Comparison of ENCODE assay signal across 9 cellular contexts in the genomic region with DNA sequence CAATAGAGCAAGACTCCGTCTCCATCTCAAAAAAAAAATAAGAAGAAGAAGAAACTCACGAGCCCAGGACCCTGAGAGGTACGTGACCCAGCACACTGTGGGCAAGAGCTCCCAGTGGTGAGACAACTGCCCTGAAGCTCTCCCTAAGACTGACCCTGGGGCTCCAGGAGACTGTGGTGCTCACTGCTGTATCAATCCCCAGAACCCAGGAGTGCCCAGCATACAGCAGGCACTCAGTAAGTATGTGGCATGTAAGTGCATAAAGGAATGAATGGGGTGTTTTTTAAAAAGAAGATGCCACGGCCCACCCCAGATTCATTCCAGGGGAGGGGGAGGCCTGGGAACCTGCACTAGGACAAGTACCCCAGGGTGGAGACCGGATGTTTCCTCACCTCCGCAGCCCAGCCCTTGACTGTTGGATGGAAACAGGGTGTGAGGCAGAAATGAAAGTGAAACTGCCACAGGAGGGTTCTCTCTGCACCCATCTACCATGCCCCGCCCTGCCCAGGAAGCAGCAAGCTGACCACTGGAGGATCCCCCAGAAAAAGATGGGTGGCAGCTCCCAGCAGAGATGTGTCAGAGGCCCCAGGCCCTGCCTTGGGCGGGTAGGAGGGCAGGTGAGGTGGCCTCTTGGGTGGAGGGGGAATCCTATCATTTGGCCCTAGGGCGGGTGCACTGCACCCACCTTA. TPM values are rescaled to one million over a fixed set of nuclear protein-coding genes. Genes with fewer than 3 reads are reported as not detected.
DNase-seq lines count a peak whose midpoint lies in the region; ATAC-seq and TF ChIP-seq lines count a peak whose summit lies in the region.
"Had no signal": no experiment of that assay in that cellular context is flagged by ENCODE, and none has a peak within 500 bp of the region (broad histone marks: within the 10 kb centered on the region; RNA-seq: fewer than 3 reads in every experiment).

No MANE protein-coding gene starts in this region.

- H3K4me1 Mint-ChIP-seq in activated naive CD8-positive, alpha-beta T cell treated with anti-CD3 and anti-CD28 coated beads for 36 hours = peaks cover 50% of the 10 kb centered on the region

- peak overlapping the region; percentile 88 for H3K27ac Mint-ChIP-seq in activated naive CD8-positive, alpha-beta T cell treated with anti-CD3 and anti-CD28 coated beads for 36 hours

- H3K36me3 ChIP-seq in SK-N-SH (replicated peaks in 1 of 2; ENCODE audit: control insufficient read depth in 1 of 2, insufficient read depth in 2 of 2, low read length in 1 of 2) (no peaks in the 10 kb centered on the region), RWPE2 (ENCODE audit: low read depth) (no peaks in the 10 kb centered on the region; the same call in 1 of the 2 replicates)
- H3K36me3 ChIP-seq: cardiac muscle cell had no signal

- no peak for TF ChIP-seq EP300 in SK-N-SH (IDR thresholded peaks at IDR 0.05; ENCODE audit: borderline replicate concordance in 1 of 2, low read depth in 1 of 2, low read length in 1 of 2)

- TF ChIP-seq RAD21 in SK-N-SH (IDR thresholded peaks at IDR 0.05; ENCODE audit: low read length) = no peak

- H3K27me3 ChIP-seq in SK-N-SH (ENCODE audit: insufficient read depth) (no peaks in the 10 kb centered on the region), RWPE2 (ENCODE audit: insufficient read depth, poor library complexity, severe bottlenecking) (no peaks in the 10 kb centered on the region)
- H3K27me3 ChIP-seq: cardiac muscle cell had no signal

- TF ChIP-seq CTCF in SK-N-SH (IDR thresholded peaks at IDR 0.05) = no peak
- TF ChIP-seq CTCF in RWPE2 (IDR thresholded peaks at IDR 0.05; ENCODE audit: poor library complexity, severe bottlenecking) = no peak

- H3K4me1 ChIP-seq in SK-N-SH (ENCODE audit: control insufficient read depth in 1 of 2, insufficient read depth in 2 of 2, low read depth in 1 of 2, low read length in 1 of 2) = peaks cover 0 to 37% of the 10 kb centered on the region in 2 experiments; a peak in 1 of 4 replicates
- H3K4me1 ChIP-seq in RWPE2 (ENCODE audit: insufficient read depth, poor library complexity, severe bottlenecking) = peaks cover 37% of the 10 kb centered on the region

- H3K4me3 ChIP-seq in SK-N-SH (ENCODE audit: low read depth in 2 of 2, low read length in 1 of 2) (no peak overlapping the region), RWPE2 (ENCODE audit: severe bottlenecking) (no peak overlapping the region)
- H3K4me3 ChIP-seq: cardiac muscle cell had no signal

- CTCF ChIA-PET in SK-N-SH (lab: Yijun Ruan, JAX) = interaction anchor here (2.0 to 13.1 kb wide), 2 partner anchors 9 to 149 kb away, joined by 4 to 135 read pairs; no protein-coding TSS in a partner anchor

- peak; percentile 9 for DNase-seq in SK-N-SH
- no peak for DNase-seq in RWPE2 (ENCODE audit: low spot score)
- peak; percentile 80 for DNase-seq in activated naive CD8-positive, alpha-beta T cell treated with anti-CD3 and anti-CD28 coated beads for 36 hours
- DNase-seq in stimulated activated CD4-positive, alpha-beta T cell treated with anti-CD3 and anti-CD28 coated beads, Interleukin-12 subunit alpha, Interleukin-12 subunit beta, amount 100 ng/mL, for 4 hours = peak; percentile 30
- no peak for DNase-seq in iPS-NIHi7 (ENCODE audit: extremely low spot score)
- DNase-seq in HuH-7.5 (ENCODE audit: low spot score) = no peak

- H3K4me2 ChIP-seq in SK-N-SH = no peak overlapping the region

- H3K9me3 ChIP-seq in SK-N-SH (no peaks in the 10 kb centered on the region), RWPE2 (ENCODE audit: severe bottlenecking) (no peaks in the 10 kb centered on the region)

- H3K9ac ChIP-seq in SK-N-SH = no peak overlapping the region

- no peaks in the 10 kb centered on the region for H3K9me3 Mint-ChIP-seq in activated naive CD8-positive, alpha-beta T cell treated with anti-CD3 and anti-CD28 coated beads for 36 hours

- H3K27ac ChIP-seq in SK-N-SH (ENCODE audit: low read depth in 2 of 2, low read length in 1 of 2) (no peak overlapping the region), RWPE2 (ENCODE audit: poor library complexity, severe bottlenecking) (peak overlapping the region; percentile 65)
- H3K27ac ChIP-seq: cardiac muscle cell had no signal

- ATAC-seq in SK-N-SH treated with all-trans-retinoic acid at 6 μM for 48 hours (no peak), HG03060 (IDR thresholded peaks at IDR 0.05; ENCODE audit: low read depth, unreplicated experiment) (peak; percentile 84), RWPE2 (ENCODE audit: low read depth) (peak; percentile 62)

- no peak overlapping the region for H2AFZ ChIP-seq in SK-N-SH (ENCODE audit: low read depth)

- peak overlapping the region; percentile 59 for H3K4me3 Mint-ChIP-seq in activated naive CD8-positive, alpha-beta T cell treated with anti-CD3 and anti-CD28 coated beads for 36 hours

- no peaks in the 10 kb centered on the region for H3K9me2 ChIP-seq in SK-N-SH

- POLR2A ChIA-PET in SK-N-SH (lab: Yijun Ruan, JAX) = no interaction called here

- no peaks in the 10 kb centered on the region for H3K36me3 Mint-ChIP-seq in activated naive CD8-positive, alpha-beta T cell treated with anti-CD3 and anti-CD28 coated beads for 36 hours

- no peaks in the 10 kb centered on the region for H3F3A ChIP-seq in SK-N-SH (replicated peaks; ENCODE audit: insufficient read depth)

- no peaks in the 10 kb centered on the region for H3K27me3 Mint-ChIP-seq in activated naive CD8-positive, alpha-beta T cell treated with anti-CD3 and anti-CD28 coated beads for 36 hours

- H4K20me1 ChIP-seq in SK-N-SH (ENCODE audit: insufficient read depth) = 0 out of 2 replicates have a peak, but pooled peaks cover 11% of the 10 kb centered on the region

- H3K79me2 ChIP-seq in SK-N-SH (ENCODE audit: insufficient read depth) = peaks cover 5% of the 10 kb centered on the region; the same call in 1 of the 2 replicates

- WGBS in SK-N-SH (ENCODE audit: low lambda C conversion rate) = 85% methylated on average over 8 of the region's 9 CpGs

TF ChIP-seq in SK-N-SH, 30 proteins besides CTCF, POLR2A, EP300 and RAD21 (continues in another document):
- no peak for TF ChIP-seq JUND (IDR thresholded peaks at IDR 0.05)
- TF ChIP-seq NFIC (IDR thresholded peaks at IDR 0.05; ENCODE audit: borderline replicate concordance) = no peak
- no peak for TF ChIP-seq RFX5 (IDR thresholded peaks at IDR 0.05; ENCODE audit: low read length)
- no peak for TF ChIP-seq CHD2 (IDR thresholded peaks at IDR 0.05; ENCODE audit: low read length, partially characterized antibody)
- TF ChIP-seq FOXM1 (IDR thresholded peaks at IDR 0.05; ENCODE audit: low read depth) = no peak

TF ChIP-seq in SK-N-SH treated with all-trans-retinoic acid at 6 μM for 48 hours, 23 proteins besides CTCF, POLR2A, EP300 and RAD21:
- TF ChIP-seq CSDC2 (CRISPR knock-in tag; IDR thresholded peaks at IDR 0.05) (no peak), PATZ1 (CRISPR knock-in tag; IDR thresholded peaks at IDR 0.05; ENCODE audit: borderline replicate concordance) (no peak), TSHZ2 (CRISPR knock-in tag; IDR thresholded peaks at IDR 0.05) (no peak)
TF ChIP-seq in SK-N-SH treated with all-trans-retinoic acid at 6 μM for 48 hours: peak in this region for 0.

RNA-seq across cellular contexts. Expression of gene ITPK1, which starts 12.2 kb away (rescaled TPM):
- polyA plus RNA-seq in SK-N-SH (2012; rRNA removed) = 23.2 and 30.2 TPM in 2 replicates
- polyA plus RNA-seq in SK-N-SH (2012; cell fraction: cytosol; rRNA removed) = 11.4 and 18.7 TPM in 2 replicates
- 25.3 and 32.6 TPM in 2 replicates for polyA plus RNA-seq in SK-N-SH (2012; cell fraction: nucleus; rRNA removed)
- 10 to 100 TPM; 87.0 to 87.4 TPM for total RNA-seq in activated naive CD8-positive, alpha-beta T cell treated with anti-CD3 and anti-CD28 coated beads for 36 hours

Comparison
In these comparisons a context has a peak if more than half of its experiments do, and no peak if none do; other contexts are left out.
1. DNase-seq: peak in SK-N-SH (single experiment), activated naive CD8-positive, alpha-beta T cell treated with anti-CD3 and anti-CD28 coated beads for 36 hours (single experiment) and stimulated activated CD4-positive, alpha-beta T cell treated with anti-CD3 and anti-CD28 coated beads, Interleukin-12 subunit alpha, Interleukin-12 subunit beta, amount 100 ng/mL, for 4 hours (single experiment); none in RWPE2 (single experiment), iPS-NIHi7 (single experiment) and HuH-7.5 (single experiment).